8 cellular contexts compared by ENCODE assay signal in the genomic region with DNA sequence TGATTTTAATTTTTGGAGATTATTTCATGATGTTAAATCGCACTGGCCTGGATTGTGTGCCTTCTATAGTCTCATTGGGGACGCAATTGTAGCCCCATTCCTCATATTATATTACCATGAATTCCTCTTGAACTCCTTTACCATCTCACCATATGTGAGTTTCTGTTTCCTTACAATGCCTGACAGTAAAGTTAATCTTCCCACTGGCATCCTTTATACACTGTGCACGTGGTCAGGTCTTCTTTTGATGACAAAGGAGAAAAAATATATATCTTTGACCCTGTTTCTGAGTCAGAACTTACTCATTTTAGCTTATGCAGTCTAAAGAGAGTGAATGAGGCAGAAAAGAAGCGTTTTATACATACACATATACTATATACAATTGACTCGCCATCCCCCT. TPM values are rescaled to one million over a fixed set of nuclear protein-coding genes. Genes with fewer than 3 reads are reported as not detected.
DNase-seq lines count a peak whose midpoint lies in the region; ATAC-seq and TF ChIP-seq lines count a peak whose summit lies in the region.

No MANE protein-coding gene starts in this region.

- peak overlapping the region; percentile 76 for H3K27ac Mint-ChIP-seq in activated T-helper 1 cell treated with anti-CD3 and anti-CD28 coated beads, Interleukin-12 subunit alpha, Interleukin-12 subunit beta, Interleukin-2, Interleukin-4 antibody, amounts not matched to agents 30 ng/mL and 10 ng/mL and 1 ng/mL, durations not matched to agents 14 hours and 24 hours and 36 hours

- ATAC-seq in heart right ventricle, result no peak

- TF ChIP-seq EP300 in transverse colon (IDR thresholded peaks at IDR 0.05; ENCODE audit: low read depth), result no peak

- DNase-seq in heart right ventricle (no peak), cardiac septum (ENCODE audit: low spot score) (no peak), iris pigment epithelial cell (ENCODE audit: low read depth) (peak; percentile 70), transverse colon (no peak), DMS153 (lab: John Stamatoyannopoulos, UW) (no peak), NCI-H187 treated with DMSO at 0.1 percent for 48 hours (lab: John Stamatoyannopoulos, UW) (no peak), RPMI8226 (no peak)
- DNase-seq in activated T-helper 1 cell treated with anti-CD3 and anti-CD28 coated beads, Interleukin-12 subunit alpha, Interleukin-12 subunit beta, Interleukin-2, Interleukin-4 antibody, amounts not matched to agents 30 ng/mL and 10 ng/mL and 1 ng/mL, durations not matched to agents 14 hours and 24 hours and 36 hours (ENCODE audit: low spot score), result no peak

- H3K36me3 ChIP-seq in heart right ventricle (no peaks in the 10 kb centered on the region), transverse colon (no peaks in the 10 kb centered on the region)

- H3K4me1 Mint-ChIP-seq in activated T-helper 1 cell treated with anti-CD3 and anti-CD28 coated beads, Interleukin-12 subunit alpha, Interleukin-12 subunit beta, Interleukin-2, Interleukin-4 antibody, amounts not matched to agents 30 ng/mL and 10 ng/mL and 1 ng/mL, durations not matched to agents 14 hours and 24 hours and 36 hours (ENCODE audit: low read depth), result peaks cover 31% of the 10 kb centered on the region

- no peak for TF ChIP-seq CTCF in heart right ventricle (IDR thresholded peaks at IDR 0.05)
- TF ChIP-seq CTCF in transverse colon (IDR thresholded peaks at IDR 0.05), result no peak

- H3K9me3 ChIP-seq in heart right ventricle, result no peaks in the 10 kb centered on the region
- H3K9me3 ChIP-seq in transverse colon, result no peaks in the 10 kb centered on the region

- H3K27ac ChIP-seq in heart right ventricle (peak overlapping the region in 8 of 10 donors; percentile 72 to 90 (median 86)), transverse colon (peak overlapping the region; percentile 79 to 95 (median 86))

- peaks cover 7% of the 10 kb centered on the region for H3K36me3 Mint-ChIP-seq in activated T-helper 1 cell treated with anti-CD3 and anti-CD28 coated beads, Interleukin-12 subunit alpha, Interleukin-12 subunit beta, Interleukin-2, Interleukin-4 antibody, amounts not matched to agents 30 ng/mL and 10 ng/mL and 1 ng/mL, durations not matched to agents 14 hours and 24 hours and 36 hours (ENCODE audit: low read depth)

- no peaks in the 10 kb centered on the region for H3K27me3 Mint-ChIP-seq in activated T-helper 1 cell treated with anti-CD3 and anti-CD28 coated beads, Interleukin-12 subunit alpha, Interleukin-12 subunit beta, Interleukin-2, Interleukin-4 antibody, amounts not matched to agents 30 ng/mL and 10 ng/mL and 1 ng/mL, durations not matched to agents 14 hours and 24 hours and 36 hours (ENCODE audit: insufficient read depth)

- peaks cover 0 to 35% (median 21%) of the 10 kb centered on the region in 9 donors for H3K4me1 ChIP-seq in heart right ventricle
- H3K4me1 ChIP-seq in transverse colon, result peaks cover 6 to 43% (median 17%) of the 10 kb centered on the region in 4 donors

- no peaks in the 10 kb centered on the region for H3K9me3 Mint-ChIP-seq in activated T-helper 1 cell treated with anti-CD3 and anti-CD28 coated beads, Interleukin-12 subunit alpha, Interleukin-12 subunit beta, Interleukin-2, Interleukin-4 antibody, amounts not matched to agents 30 ng/mL and 10 ng/mL and 1 ng/mL, durations not matched to agents 14 hours and 24 hours and 36 hours

- no peak for TF ChIP-seq POLR2A in transverse colon (IDR thresholded peaks at IDR 0.05)

- H3K4me3 ChIP-seq in heart right ventricle (peak overlapping the region in 9 of 10 donors; percentile 62 to 100 (median 98)), transverse colon (peak overlapping the region in 3 of 4 donors; percentile 76 to 99 (median 82))

- H3K27me3 ChIP-seq in heart right ventricle (no peaks in the 10 kb centered on the region), transverse colon (no peaks in the 10 kb centered on the region)

- WGBS in heart right ventricle, 2 donors, result 60 to 64% methylated on average over 5 of the region's 5 CpGs
- WGBS in transverse colon (ENCODE audit: low coverage in 1 of 2), 2 donors, result 35 to 46% methylated on average over 5 of the region's 5 CpGs

- intact Hi-C loops in heart right ventricle (cut with DNase I), result loop anchor here in 2 of 10 donors (5.0 kb wide), 2 partner anchors 62 to 137 kb away; a partner anchor contains a TSS
- intact Hi-C loops in cardiac septum (cut with DNase I), result no loop called here
- intact Hi-C loops in activated T-helper 1 cell treated with anti-CD3 and anti-CD28 coated beads, Interleukin-12 subunit alpha, Interleukin-12 subunit beta, Interleukin-2, Interleukin-4 antibody, amounts not matched to agents 30 ng/mL and 10 ng/mL and 1 ng/mL, durations not matched to agents 14 hours and 24 hours and 36 hours (cut with micrococcal nuclease), result loop anchor here (1.0 to 10.0 kb wide), 3 partner anchors 55 to 149 kb away; a partner anchor contains a TSS
- intact Hi-C loops in transverse colon (cut with DNase I; ENCODE audit: low total_unique reads), result no loop called here

- in situ Hi-C loops in transverse colon (cut with MboI; ENCODE audit: low pct_ligation_motif_present in 1 of 4, low pct_unique_long_range_greater_than_20kb in 1 of 4, low sequenced_read_pairs in 3 of 4), result loop anchor here in 2 of 4 donors (25.0 kb wide), 1 partner anchor 132 kb away; a partner anchor contains a TSS

- peak overlapping the region; percentile 88 for H3K4me3 Mint-ChIP-seq in activated T-helper 1 cell treated with anti-CD3 and anti-CD28 coated beads, Interleukin-12 subunit alpha, Interleukin-12 subunit beta, Interleukin-2, Interleukin-4 antibody, amounts not matched to agents 30 ng/mL and 10 ng/mL and 1 ng/mL, durations not matched to agents 14 hours and 24 hours and 36 hours

RNA-seq across cellular contexts. Expression of a gene that starts 0.8 kb away (rescaled TPM):
- total RNA-seq in heart right ventricle (10 to 100 TPM in 9 of 10 donors, 1 to 10 TPM in 1; 7.9 to 14.4 (median 11.3) TPM), cardiac septum (14.1 TPM), transverse colon (10 to 100 TPM in 3 of 4 donors, 1 to 10 TPM in 1; 9.6 to 51.7 (median 14.3) TPM)
- 1 to 10 TPM; 2.5 TPM for polyA plus RNA-seq in heart right ventricle
- total RNA-seq in activated T-helper 1 cell treated with anti-CD3 and anti-CD28 coated beads, Interleukin-12 subunit alpha, Interleukin-12 subunit beta, Interleukin-2, Interleukin-4 antibody, amounts not matched to agents 30 ng/mL and 10 ng/mL and 1 ng/mL, durations not matched to agents 14 hours and 24 hours and 36 hours, result 9.5 and 11.4 TPM in 2 replicates
